Comparison of ENCODE assay signal across 19 cellular contexts in the genomic region with DNA sequence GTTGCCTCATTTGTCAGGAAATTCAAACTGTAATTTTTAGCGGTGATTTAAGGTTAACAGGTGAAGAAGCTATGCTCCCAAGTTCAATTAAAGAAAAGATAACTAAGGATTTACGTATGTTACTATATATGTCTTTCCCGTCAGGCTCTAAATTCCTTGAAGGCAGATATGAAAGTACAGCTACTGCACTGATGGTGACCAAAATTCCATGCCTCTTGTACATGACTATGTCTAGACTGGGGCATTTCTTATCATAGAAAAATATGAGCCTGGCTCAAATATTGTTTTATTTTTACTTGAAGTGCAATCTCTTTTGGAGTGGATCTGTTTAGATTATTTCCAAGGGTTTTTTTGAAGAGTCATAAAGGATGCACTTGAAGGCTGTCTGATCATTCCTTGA.
DNase-seq lines count a peak whose midpoint lies in the region; ATAC-seq and TF ChIP-seq lines count a peak whose summit lies in the region.
"Had no signal": no experiment of that assay in that cellular context is flagged by ENCODE, and none has a peak within 500 bp of the region (broad histone marks: within the 10 kb centered on the region; RNA-seq: fewer than 3 reads in every experiment).

No MANE protein-coding gene starts in this region.

- peak overlapping the region; percentile 52 to 74 for H3K27ac ChIP-seq in ascending aorta
- H3K27ac ChIP-seq: A549 had no signal

- peak overlapping the region; percentile 27 for H3K27ac Mint-ChIP-seq in mesothelial cell of epicardium
- peak overlapping the region; percentile 2 for H3K27ac Mint-ChIP-seq in stimulated activated naive B cell treated with anti-CD40 and anti-IgM and Interleukin-4, amounts not matched to agents 10 μg/mL and 1 μg/mL and 100 μg/mL, for 72 hours
- H3K27ac Mint-ChIP-seq in T-helper 2 cell treated with Interferon-gamma antibody and Interleukin-4, amounts not matched to agents 5 μg/mL and 100 μg/mL, for 36 hours = no peak overlapping the region
- H3K27ac Mint-ChIP-seq: B cell had no signal

- no peaks in the 10 kb centered on the region for H3K27me3 Mint-ChIP-seq in mesothelial cell of epicardium (ENCODE audit: low read depth)
- no peaks in the 10 kb centered on the region for H3K27me3 Mint-ChIP-seq in stimulated activated naive B cell treated with anti-CD40 and anti-IgM and Interleukin-4, amounts not matched to agents 10 μg/mL and 1 μg/mL and 100 μg/mL, for 72 hours
- no peaks in the 10 kb centered on the region for H3K27me3 Mint-ChIP-seq in T-helper 2 cell treated with Interferon-gamma antibody and Interleukin-4, amounts not matched to agents 5 μg/mL and 100 μg/mL, for 36 hours (ENCODE audit: low read depth)
- H3K27me3 Mint-ChIP-seq: B cell had no signal

- no peak for ATAC-seq in stimulated activated naive B cell treated with anti-CD40 and anti-IgM and Interleukin-4, amounts not matched to agents 10 μg/mL and 1 μg/mL and 100 μg/mL, for 72 hours (replicated peaks)
- ATAC-seq in HG03135 (IDR thresholded peaks at IDR 0.05; ENCODE audit: unreplicated experiment) = no peak
- ATAC-seq: A549, HCT116 had no signal

- H3K4me3 Mint-ChIP-seq in mesothelial cell of epicardium = no peak overlapping the region
- H3K4me3 Mint-ChIP-seq in stimulated activated naive B cell treated with anti-CD40 and anti-IgM and Interleukin-4, amounts not matched to agents 10 μg/mL and 1 μg/mL and 100 μg/mL, for 72 hours = no peak overlapping the region
- H3K4me3 Mint-ChIP-seq in T-helper 2 cell treated with Interferon-gamma antibody and Interleukin-4, amounts not matched to agents 5 μg/mL and 100 μg/mL, for 36 hours = no peak overlapping the region
- H3K4me3 Mint-ChIP-seq: B cell had no signal

- H3K4me1 ChIP-seq in ascending aorta = peaks cover 0 to 20% of the 10 kb centered on the region in 2 donors
- H3K4me1 ChIP-seq: A549 had no signal

- H3K9me3 ChIP-seq in ascending aorta = no peaks in the 10 kb centered on the region
- H3K9me3 ChIP-seq: A549 had no signal

- TF ChIP-seq CTCF in ascending aorta (IDR thresholded peaks at IDR 0.05) (no peak), choroid plexus epithelial cell (conservative IDR thresholded peaks at IDR 0.05; ENCODE audit: low read depth, low read length) (no peak), mesothelial cell of epicardium (IDR thresholded peaks at IDR 0.05; ENCODE audit: unreplicated experiment) (no peak)

- peaks cover 11% of the 10 kb centered on the region for H3K9me3 Mint-ChIP-seq in mesothelial cell of epicardium
- no peaks in the 10 kb centered on the region for H3K9me3 Mint-ChIP-seq in stimulated activated naive B cell treated with anti-CD40 and anti-IgM and Interleukin-4, amounts not matched to agents 10 μg/mL and 1 μg/mL and 100 μg/mL, for 72 hours
- H3K9me3 Mint-ChIP-seq in T-helper 2 cell treated with Interferon-gamma antibody and Interleukin-4, amounts not matched to agents 5 μg/mL and 100 μg/mL, for 36 hours = no peaks in the 10 kb centered on the region

- no peaks in the 10 kb centered on the region for H3K36me3 ChIP-seq in ascending aorta

- no peaks in the 10 kb centered on the region for H3K27me3 ChIP-seq in ascending aorta

- intact Hi-C loops in ascending aorta (cut with DNase I) = no loop called here

- H3K4me3 ChIP-seq in ascending aorta = no peak overlapping the region
- H3K4me3 ChIP-seq in choroid plexus epithelial cell (ENCODE audit: low read depth, low read length) = no peak overlapping the region
- H3K4me3 ChIP-seq: A549 had no signal

- H3K4me1 Mint-ChIP-seq in mesothelial cell of epicardium = peaks cover 14% of the 10 kb centered on the region
- H3K4me1 Mint-ChIP-seq in stimulated activated naive B cell treated with anti-CD40 and anti-IgM and Interleukin-4, amounts not matched to agents 10 μg/mL and 1 μg/mL and 100 μg/mL, for 72 hours = peaks cover 17 to 32% of the 10 kb centered on the region in 2 donors
- no peaks in the 10 kb centered on the region for H3K4me1 Mint-ChIP-seq in T-helper 2 cell treated with Interferon-gamma antibody and Interleukin-4, amounts not matched to agents 5 μg/mL and 100 μg/mL, for 36 hours (ENCODE audit: low read depth)

- DNase-seq in ascending aorta (ENCODE audit: low spot score in 2 of 2) = no peak
- DNase-seq in choroid plexus epithelial cell (ENCODE audit: low read depth) = peak; percentile 43
- no peak for DNase-seq in mesothelial cell of epicardium (ENCODE audit: low spot score in 2 of 2, unreplicated experiment in 2 of 2)
- DNase-seq in stimulated activated naive B cell treated with anti-CD40 and anti-IgM and Interleukin-4, amounts not matched to agents 10 μg/mL and 1 μg/mL and 100 μg/mL, for 72 hours = no peak
- no peak for DNase-seq in T-helper 2 cell treated with Interferon-gamma antibody and Interleukin-4, amounts not matched to agents 5 μg/mL and 100 μg/mL, for 36 hours (ENCODE audit: low spot score)
- no peak for DNase-seq in inferior parietal cortex (ENCODE audit: extremely low spot score)
- DNase-seq: EL, GF-D8, Kasumi-1, NCI-H1417, NCI-H1694 treated with DMSO at 0.1 percent for 48 hours, NCI-H2081 treated with DMSO at 0.1 percent for 48 hours, NCI-H446, NCI-H526, OCI-M1 had no signal

- H3K36me3 Mint-ChIP-seq in mesothelial cell of epicardium = no peaks in the 10 kb centered on the region
- H3K36me3 Mint-ChIP-seq in stimulated activated naive B cell treated with anti-CD40 and anti-IgM and Interleukin-4, amounts not matched to agents 10 μg/mL and 1 μg/mL and 100 μg/mL, for 72 hours = no peaks in the 10 kb centered on the region
- no peaks in the 10 kb centered on the region for H3K36me3 Mint-ChIP-seq in T-helper 2 cell treated with Interferon-gamma antibody and Interleukin-4, amounts not matched to agents 5 μg/mL and 100 μg/mL, for 36 hours (ENCODE audit: low read depth)
